8 cellular contexts compared by ENCODE assay signal in the genomic region with DNA sequence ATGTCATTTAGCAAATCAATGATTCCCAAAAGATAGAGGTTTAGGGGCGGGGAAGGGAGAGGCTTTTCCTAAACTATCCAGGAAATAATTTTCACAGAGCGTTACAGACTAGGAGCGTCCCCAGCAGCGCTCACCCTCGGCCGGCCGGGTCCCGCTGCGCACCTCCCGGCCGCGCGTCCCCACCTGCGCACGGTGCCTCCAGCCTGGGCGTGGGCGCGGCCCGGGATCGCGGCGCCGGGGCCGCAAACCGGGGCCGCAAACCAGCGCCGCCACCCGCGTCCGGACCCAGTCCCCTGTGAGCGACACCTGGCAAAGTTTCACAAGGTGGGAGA. TPM values are rescaled to one million over a fixed set of nuclear protein-coding genes. Genes with fewer than 3 reads are reported as not detected.
DNase-seq lines count a peak whose midpoint lies in the region; ATAC-seq and TF ChIP-seq lines count a peak whose summit lies in the region.

No MANE protein-coding gene starts in this region.

- peaks cover 4% of the 10 kb centered on the region for H3K27me3 Mint-ChIP-seq in osteocyte (ENCODE audit: unreplicated experiment)

- H3K27me3 ChIP-seq in PC-3 (ENCODE audit: low read length) = no peaks in the 10 kb centered on the region

- H3K4me1 Mint-ChIP-seq in osteocyte (ENCODE audit: unreplicated experiment) = peaks cover 24% of the 10 kb centered on the region

- BruUV-seq in PC-3 (replicated peaks; lab: Mats Ljungman, UMichigan) = no TSS peak

- H3K27ac Mint-ChIP-seq in osteocyte (ENCODE audit: unreplicated experiment) = peak overlapping the region; percentile 31

- peaks cover 24% of the 10 kb centered on the region for H3K4me1 ChIP-seq in PC-3 (ENCODE audit: insufficient read depth, low read length)

- peak overlapping the region; percentile 67 for H3K27ac ChIP-seq in PC-3 (ENCODE audit: low read length)

- TF ChIP-seq CTCF in PC-3 (conservative IDR thresholded peaks at IDR 0.05; ENCODE audit: low read depth, low read length) (no peak), osteocyte (IDR thresholded peaks at IDR 0.05) (no peak)

- no peaks in the 10 kb centered on the region for H3K9me3 ChIP-seq in PC-3 (ENCODE audit: low read length)

- H3K79me2 ChIP-seq in PC-3 (ENCODE audit: low read length) = peaks cover 50% of the 10 kb centered on the region

- no peaks in the 10 kb centered on the region for H3K9me2 ChIP-seq in PC-3 (replicated peaks; ENCODE audit: low read length)

- H3K36me3 Mint-ChIP-seq in osteocyte (ENCODE audit: unreplicated experiment) = no peaks in the 10 kb centered on the region

- no peaks in the 10 kb centered on the region for H3K9me3 Mint-ChIP-seq in osteocyte (ENCODE audit: unreplicated experiment)

- intact Hi-C loops in PC-3 (cut with micrococcal nuclease) = loop anchor here (1.0 to 10.0 kb wide), 4 partner anchors 37 to 337 kb away; a partner anchor contains a TSS

- peak overlapping the region; percentile 88 for H3K4me3 ChIP-seq in PC-3 (ENCODE audit: low read length)

- CTCF ChIA-PET in PC-3 (lab: Charles Lee) = no interaction called here

- ATAC-seq in HG02623 (IDR thresholded peaks at IDR 0.05; ENCODE audit: unreplicated experiment) (peak; percentile 2), PC-3 (peak; percentile 18), esophagus mucosa (peak; percentile 3)

- H3F3A ChIP-seq in PC-3 (ENCODE audit: low read length, unreplicated experiment) = no peaks in the 10 kb centered on the region

- H3K4me2 ChIP-seq in PC-3 (ENCODE audit: low read length) = peak overlapping the region; percentile 87

- peak overlapping the region; percentile 80 for H2AFZ ChIP-seq in PC-3 (ENCODE audit: low read length)

- DNase-seq in NCI-H2107 treated with DMSO at 0.1 percent for 48 hours (lab: John Stamatoyannopoulos, UW; ENCODE audit: unreplicated experiment) (peak; percentile 17), NCI-H2107 (lab: John Stamatoyannopoulos, UW) (no peak), PC-3 (peak; percentile 39), osteocyte (ENCODE audit: extremely low spot score, unreplicated experiment) (no peak), COLO829 (ENCODE audit: low spot score) (no peak), NCI-H2196 treated with DMSO at 0.1 percent for 48 hours (lab: John Stamatoyannopoulos, UW; ENCODE audit: unreplicated experiment) (no peak)

- POLR2A ChIA-PET in PC-3 (lab: Charles Lee; ENCODE audit: unreplicated experiment) = interaction anchor here (1.1 kb wide), 1 partner anchor 71 kb away, joined by 3 read pairs; no protein-coding TSS in a partner anchor

- peak overlapping the region; percentile 79 for H3K9ac ChIP-seq in PC-3 (ENCODE audit: low read length)

- peak overlapping the region; percentile 78 for H3K4me3 Mint-ChIP-seq in osteocyte (ENCODE audit: unreplicated experiment)

- no peaks in the 10 kb centered on the region for H3K36me3 ChIP-seq in PC-3 (ENCODE audit: low read depth, low read length)

- no peaks in the 10 kb centered on the region; the same call in 1 of the 2 replicates for H4K20me1 ChIP-seq in PC-3 (ENCODE audit: low read length)

RNA-seq across cellular contexts. Expression of a gene that starts 0.7 kb away (rescaled TPM):
- 17.3 and 24.9 TPM in 2 replicates for total RNA-seq in PC-3 (2014; rRNA removed)
- total RNA-seq in esophagus mucosa = 7.3 TPM
- total RNA-seq in osteocyte = 10.3 and 11.2 TPM in 2 replicates

Comparison
In these comparisons a context has a peak if more than half of its experiments do, and no peak if none do; other contexts are left out.
1. DNase-seq: peak in NCI-H2107 treated with DMSO at 0.1 percent for 48 hours (single experiment) and PC-3 (single experiment); none in NCI-H2107 (single experiment), osteocyte (single experiment), COLO829 (single experiment) and NCI-H2196 treated with DMSO at 0.1 percent for 48 hours (single experiment).
2. Peak in every context shown above with its lines, with median percentiles within 50 percentile points of each other: ATAC-seq.